ENCODE assay signal across 25 cellular contexts in the genomic region with DNA sequence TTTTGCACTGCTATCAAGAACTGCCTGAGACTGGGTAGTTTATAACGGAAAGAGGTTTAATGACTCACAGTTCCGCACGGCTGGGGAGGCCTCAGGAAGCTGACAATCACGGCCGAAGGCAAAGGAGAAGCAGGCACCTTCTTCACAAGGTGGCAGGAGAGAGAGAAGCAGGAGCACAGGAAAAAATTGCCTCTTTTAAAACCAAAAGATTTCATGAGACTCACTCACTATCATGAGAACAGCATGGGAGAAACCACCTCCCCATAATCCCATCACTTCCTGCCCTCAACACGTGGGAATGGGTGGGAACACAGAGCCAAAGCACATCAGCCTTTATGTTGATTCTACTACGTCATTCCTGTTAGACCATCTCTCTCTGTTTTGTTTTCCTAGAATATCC.
"Had no signal": no experiment of that assay in that cellular context is flagged by ENCODE, and none has a peak within 500 bp of the region (broad histone marks: within the 10 kb centered on the region; RNA-seq: fewer than 3 reads in every experiment).

No MANE protein-coding gene starts in this region.

- H3K27ac ChIP-seq: ascending aorta, brain microvascular endothelial cell, esophagus muscularis mucosa, hepatocyte, left lung, neutrophil, ovary, prostate gland, spleen, thoracic aorta, vagina had no signal

- H3K27me3 ChIP-seq: ascending aorta, brain microvascular endothelial cell, esophagus muscularis mucosa, hepatocyte, left lung, neutrophil, ovary, spleen, vagina had no signal

- ATAC-seq: activated CD4-positive, alpha-beta T cell treated with anti-CD3 and anti-CD28 coated beads for 36 hours; activated naive CD4-positive, alpha-beta T cell treated with anti-CD3 and anti-CD28 coated beads, Interleukin-2, amount 50 U/mL, for 72 hours; activated T-helper 17 cell treated with anti-CD3 and anti-CD28 coated beads, Interleukin-2, amount 50 U/mL, for 72 hours; left lung; natural killer cell treated with Interleukin-12 subunit alpha and Interleukin-12 subunit beta and Interleukin-15 and Interleukin-18, amount 100 ng/mL, for 72 hours had no signal

- H3K79me2 ChIP-seq: hepatocyte had no signal

- DNase-seq: activated B cell treated with CpG ODN at 0.5 μM for 24 hours; activated CD4-positive, alpha-beta T cell treated with anti-CD3 and anti-CD28 coated beads for 36 hours; activated CD4-positive, alpha-beta T cell treated with anti-CD3 and anti-CD28 coated beads, Interleukin-2, amount 50 U/mL, for 4 hours; activated CD8-positive, alpha-beta memory T cell treated with anti-CD3 and anti-CD28 coated beads for 24 hours; activated CD8-positive, alpha-beta memory T cell treated with anti-CD3 and anti-CD28 coated beads, Interleukin-2, amount 50 U/mL, for 4 hours; activated T-cell treated with anti-CD3 and anti-CD28 coated beads, Interleukin-2, amount 50 U/mL, for 24 hours; brain microvascular endothelial cell; effector memory CD4-positive, alpha-beta T cell; glutamatergic neuron; kidney glomerular epithelial cell; left lung; ovary; spleen; stimulated activated CD4-positive, alpha-beta T cell treated with anti-CD3 and anti-CD28 coated beads, Interleukin-4, amount 100 ng/mL, for 1 hour; stimulated activated naive CD4-positive, alpha-beta T cell treated with Interleukin-2 at 50 U/mL for 16 hours had no signal

- H3K4me3 ChIP-seq: ascending aorta, esophagus muscularis mucosa, hepatocyte, left lung, ovary, prostate gland, spleen, thoracic aorta, vagina had no signal

- H3K4me1 ChIP-seq: ascending aorta, esophagus muscularis mucosa, left lung, prostate gland, spleen, vagina had no signal

- H3K36me3 ChIP-seq: ascending aorta, brain microvascular endothelial cell, esophagus muscularis mucosa, left lung, neutrophil, ovary, prostate gland, spleen, thoracic aorta, vagina had no signal
